ENCODE assay signal across 9 cellular contexts in genomic region chr12:67559751-67560150, GRCh38.
"Had no signal": no experiment of that assay in that cellular context is flagged by ENCODE, and none has a peak within 500 bp of the region (broad histone marks: within the 10 kb centered on the region; RNA-seq: fewer than 3 reads in every experiment).

No MANE protein-coding gene starts in this region.

- H3K4me2 ChIP-seq: KMS-11 had no signal

- H3K27me3 Mint-ChIP-seq: IgD-negative memory B cell had no signal

- H3K9ac ChIP-seq: KMS-11 had no signal

- H3K27ac ChIP-seq: HL-60, KMS-11 had no signal

- ATAC-seq: HepG2, K562 had no signal

- H3K4me3 Mint-ChIP-seq: IgD-negative memory B cell had no signal

- FAIRE-seq: HepG2, HTR-8/SVneo, K562 had no signal

- H3K4me3 ChIP-seq: K562 had no signal

- DNase-seq: IMR-90, KBM-7, KG1 had no signal
